Comparison of ENCODE assay signal across 20 cellular contexts in the genomic region with DNA sequence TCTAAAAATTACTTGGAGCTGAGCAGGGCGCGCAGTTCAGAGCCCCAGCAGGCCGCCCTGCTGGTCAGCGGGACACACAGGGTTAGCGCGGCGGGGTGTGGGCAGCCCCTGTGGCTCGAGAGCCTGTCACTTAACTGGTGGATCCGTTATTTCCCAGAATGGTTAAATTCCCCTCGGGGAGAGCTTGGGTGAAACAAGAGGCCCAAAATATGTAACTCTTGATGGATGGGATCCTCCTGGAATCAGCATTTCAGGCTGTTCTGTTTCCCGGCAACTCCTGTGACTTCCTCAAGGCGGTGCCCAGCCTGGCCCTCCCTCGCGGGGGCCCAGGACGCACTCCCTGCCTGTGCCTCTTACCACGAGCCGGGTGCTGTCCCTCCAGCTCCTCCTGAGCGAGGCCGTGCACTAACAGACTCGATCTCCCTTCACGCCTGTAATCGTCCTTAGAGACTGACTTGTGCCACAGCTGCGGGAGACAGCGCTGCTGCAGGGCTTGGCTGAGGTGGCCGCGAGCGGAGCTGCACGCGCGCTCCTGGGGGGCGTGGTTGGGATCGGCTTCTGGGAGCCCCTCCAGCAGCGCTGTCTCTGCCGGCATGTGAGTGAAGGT. TPM values are rescaled to one million over a fixed set of nuclear protein-coding genes. Genes with fewer than 3 reads are reported as not detected.
DNase-seq lines count a peak whose midpoint lies in the region; ATAC-seq and TF ChIP-seq lines count a peak whose summit lies in the region.
"Had no signal": no experiment of that assay in that cellular context is flagged by ENCODE, and none has a peak within 500 bp of the region (broad histone marks: within the 10 kb centered on the region; RNA-seq: fewer than 3 reads in every experiment).

No MANE protein-coding gene starts in this region.

- H3K4me3 Mint-ChIP-seq in WTC11 (no peak overlapping the region), mesothelial cell of epicardium (no peak overlapping the region), MCF 10A (ENCODE audit: unreplicated experiment) (no peak overlapping the region)
- H3K4me3 Mint-ChIP-seq: activated CD4-positive, alpha-beta memory T cell treated with anti-CD3 and anti-CD28 coated beads for 36 hours; activated T-cell treated with anti-CD3 and anti-CD28 coated beads, Interleukin-2, amount 50 U/mL, for 4 hours had no signal

- peaks cover 14% of the 10 kb centered on the region for H3K4me1 Mint-ChIP-seq in WTC11
- H3K4me1 Mint-ChIP-seq in mesothelial cell of epicardium = peaks cover 26% of the 10 kb centered on the region
- H3K4me1 Mint-ChIP-seq in MCF 10A (ENCODE audit: insufficient read depth, unreplicated experiment) = peaks cover 8% of the 10 kb centered on the region

- H3K27me3 Mint-ChIP-seq in WTC11 (ENCODE audit: low read depth) (no peaks in the 10 kb centered on the region), mesothelial cell of epicardium (ENCODE audit: low read depth) (no peaks in the 10 kb centered on the region), MCF 10A (ENCODE audit: insufficient read depth, unreplicated experiment) (no peaks in the 10 kb centered on the region)
- H3K27me3 Mint-ChIP-seq: activated CD4-positive, alpha-beta memory T cell treated with anti-CD3 and anti-CD28 coated beads for 36 hours had no signal

- H3K27me3 ChIP-seq in HCT116 (ENCODE audit: insufficient read depth, low read length) (no peaks in the 10 kb centered on the region), esophagus squamous epithelium (no peaks in the 10 kb centered on the region)
- H3K27me3 ChIP-seq: heart left ventricle, stomach, uterus had no signal

- H3K9me3 Mint-ChIP-seq in WTC11 (no peaks in the 10 kb centered on the region), mesothelial cell of epicardium (no peaks in the 10 kb centered on the region), MCF 10A (ENCODE audit: unreplicated experiment) (no peaks in the 10 kb centered on the region)
- H3K9me3 Mint-ChIP-seq: activated CD4-positive, alpha-beta memory T cell treated with anti-CD3 and anti-CD28 coated beads for 36 hours; activated T-cell treated with anti-CD3 and anti-CD28 coated beads, Interleukin-2, amount 50 U/mL, for 4 hours; CD8-positive, alpha-beta memory T cell had no signal

- H3K4me1 ChIP-seq in HCT116 (ENCODE audit: control insufficient read depth in 1 of 2, insufficient read depth in 2 of 2, low read length in 2 of 2) = no peaks in the 10 kb centered on the region
- peaks cover 15 to 53% (median 16%) of the 10 kb centered on the region in 3 donors for H3K4me1 ChIP-seq in esophagus squamous epithelium

- H3K27ac ChIP-seq in HCT116 (ENCODE audit: low read depth, low read length) (no peak overlapping the region; the same call in 1 of the 2 replicates), esophagus squamous epithelium (no peak overlapping the region)
- H3K27ac ChIP-seq: heart left ventricle, stomach, uterus had no signal

- H3K36me3 Mint-ChIP-seq in WTC11 (peaks cover 60% of the 10 kb centered on the region), mesothelial cell of epicardium (peaks cover 22% of the 10 kb centered on the region), MCF 10A (ENCODE audit: insufficient read depth, unreplicated experiment) (peaks cover 82% of the 10 kb centered on the region)

- H3K9me3 ChIP-seq in HCT116 (ENCODE audit: control insufficient read depth in 1 of 2, insufficient read depth in 1 of 2, low read depth in 1 of 2, low read length in 2 of 2) = no peaks in the 10 kb centered on the region
- no peaks in the 10 kb centered on the region for H3K9me3 ChIP-seq in esophagus squamous epithelium
- H3K9me3 ChIP-seq: heart left ventricle, stomach, uterus had no signal

- peaks cover 43% of the 10 kb centered on the region; the same call in 1 of the 2 replicates for H4K20me1 ChIP-seq in HCT116 (ENCODE audit: insufficient read depth)

- TF ChIP-seq RAD21 in HCT116 (IDR thresholded peaks at IDR 0.05; ENCODE audit: low read depth) = no peak

- ATAC-seq in HCT116 = no peak
- ATAC-seq in WTC11 = no peak
- no peak for ATAC-seq in Right ventricle myocardium inferior
- ATAC-seq: heart left ventricle, Panc1, right cardiac atrium had no signal

- peaks cover 66 to 93% of the 10 kb centered on the region in 2 experiments; a peak in 3 of 4 replicates for H3K36me3 ChIP-seq in HCT116 (ENCODE audit: control insufficient read depth in 1 of 2, insufficient read depth in 2 of 2, low read length in 2 of 2)
- H3K36me3 ChIP-seq in esophagus squamous epithelium = peaks cover 68 to 99% (median 81%) of the 10 kb centered on the region in 3 donors
- H3K36me3 ChIP-seq: uterus had no signal

- H3K79me2 ChIP-seq in HCT116 (ENCODE audit: insufficient read depth, low read length) = peaks cover 96% of the 10 kb centered on the region

- CTCF ChIA-PET in HCT116 (lab: Charles Lee) = no interaction called here
- CTCF ChIA-PET in WTC11 (lab: Charles Lee) = interaction anchor here (1.4 kb wide), 1 partner anchor 34 kb away, joined by 3 read pairs; no protein-coding TSS in a partner anchor
- CTCF ChIA-PET in MCF 10A (lab: Yijun Ruan, JAX) = interaction anchor here (0.6 kb wide), 1 partner anchor 90 kb away, joined by 3 read pairs; no protein-coding TSS in a partner anchor

- TF ChIP-seq POLR2A in HCT116 (IDR thresholded peaks at IDR 0.05; ENCODE audit: borderline replicate concordance, extremely low read depth, insufficient read depth, insufficient read length) (no peak), esophagus squamous epithelium (IDR thresholded peaks at IDR 0.05) (no peak)

- DNase-seq in 8988T (peak; percentile 78), HCT116 (ENCODE audit: low read depth, low spot score) (no peak), WTC11 (ENCODE audit: low spot score) (no peak), mesothelial cell of epicardium (ENCODE audit: low spot score in 2 of 2, unreplicated experiment in 2 of 2) (no peak), esophagus squamous epithelium (lab: John Stamatoyannopoulos, UW) (no peak), Right ventricle myocardium inferior (ENCODE audit: missing footprints) (no peak), MCF 10A (ENCODE audit: unreplicated experiment) (no peak), SIG-M5 (lab: John Stamatoyannopoulos, UW) (no peak)
- DNase-seq: activated CD4-positive, alpha-beta memory T cell treated with anti-CD3 and anti-CD28 coated beads for 36 hours; activated T-cell treated with anti-CD3 and anti-CD28 coated beads, Interleukin-2, amount 50 U/mL, for 4 hours; CD8-positive, alpha-beta memory T cell; mammary epithelial cell; NCI-H1417; NCI-H748 treated with DMSO at 0.1 percent for 48 hours; stomach; uterus had no signal

- WGBS in esophagus squamous epithelium, 2 donors = 79 to 84% methylated on average over 9 to 13 of the region's 34 CpGs

- intact Hi-C loops in HCT116 (cut with micrococcal nuclease) (no loop called here), esophagus squamous epithelium (cut with DNase I) (no loop called here), Right ventricle myocardium inferior (cut with DNase I) (no loop called here), MCF 10A (cut with micrococcal nuclease) (no loop called here)

- RAD21 ChIA-PET in HCT116 (lab: Charles Lee; ENCODE audit: low non-redundant PET in 1 of 2, low total read pairs in 2 of 2, uncharacterized antibody in 2 of 2, unreplicated experiment in 2 of 2) = no interaction called here

- H2AFZ ChIP-seq in HCT116 (ENCODE audit: low read depth, low read length, poor library complexity, severe bottlenecking) = no peak overlapping the region

- no peaks in the 10 kb centered on the region for H3K9me2 ChIP-seq in HCT116 (ENCODE audit: insufficient read depth)

- H3K9ac ChIP-seq in HCT116 (ENCODE audit: low read length) = no peak overlapping the region

- TF ChIP-seq CTCF in HCT116 (IDR thresholded peaks at IDR 0.05 in 2 of 3, conservative IDR thresholded peaks at IDR 0.05 in 1 of 3; ENCODE audit: borderline replicate concordance in 1 of 3, insufficient read depth in 1 of 3, low read depth in 2 of 3, low read length in 2 of 3) (peak in 2 of 3 experiments; percentile 4 to 20; a peak in 2 of 6 replicates), WTC11 (IDR thresholded peaks at IDR 0.05) (no peak), mesothelial cell of epicardium (IDR thresholded peaks at IDR 0.05; ENCODE audit: unreplicated experiment) (peak; percentile 18), esophagus squamous epithelium (IDR thresholded peaks at IDR 0.05) (no peak), MCF 10A (IDR thresholded peaks at IDR 0.05; ENCODE audit: unreplicated experiment) (no peak)

- H3K27ac Mint-ChIP-seq in WTC11 (peak overlapping the region; percentile 57; the same call in 1 of the 2 replicates), mesothelial cell of epicardium (peak overlapping the region; percentile 85), MCF 10A (ENCODE audit: low read depth, unreplicated experiment) (no peak overlapping the region)
- H3K27ac Mint-ChIP-seq: activated CD4-positive, alpha-beta memory T cell treated with anti-CD3 and anti-CD28 coated beads for 36 hours had no signal

- H3K4me2 ChIP-seq in HCT116 (ENCODE audit: low read length) = no peak overlapping the region

- no peak overlapping the region for H3K4me3 ChIP-seq in HCT116 (replicated peaks in 1 of 2; ENCODE audit: low read depth in 1 of 2, low read length in 2 of 2)
- H3K4me3 ChIP-seq in esophagus squamous epithelium = no peak overlapping the region
- H3K4me3 ChIP-seq: heart left ventricle, stomach, uterus had no signal

- BruUV-seq in HCT116 (replicated peaks; lab: Mats Ljungman, UMichigan) = no TSS peak
- no TSS peak for BruUV-seq in MCF 10A (replicated peaks; lab: Mats Ljungman, UMichigan)

- POLR2A ChIA-PET in HCT116 (lab: Charles Lee) = no interaction called here
- POLR2A ChIA-PET in WTC11 (lab: Charles Lee) = no interaction called here
- POLR2A ChIA-PET in MCF 10A (lab: Yijun Ruan, JAX) = interaction anchor here (0.5 to 1.5 kb wide), 2 partner anchors 9 kb away, joined by 3 read pairs; no protein-coding TSS in a partner anchor

RNA-seq across cellular contexts. Expression of gene PTBP1, which starts 9.7 kb away (rescaled TPM):
- total RNA-seq in HCT116 (2021; ENCODE audit: unreplicated experiment) = 676 TPM
- 538 and 711 TPM in 2 replicates for polyA plus RNA-seq in HCT116 (2012)
- 663 to 692 TPM (median 680 TPM) in 3 replicates for total RNA-seq in WTC11 (2021)
- 447 to 482 TPM (median 459 TPM) in 3 replicates for total RNA-seq in mesothelial cell of epicardium
- 100 to 1,000 TPM; 139 to 167 (median 156) TPM for total RNA-seq in esophagus squamous epithelium
- 67.6 TPM for total RNA-seq in Right ventricle myocardium inferior
- 348 and 431 TPM in 2 replicates for total RNA-seq in MCF 10A (2022)

RNA-seq across cellular contexts. Expression of gene PLPPR3, which starts 14.8 kb away (rescaled TPM):
- total RNA-seq in HCT116 (2021; ENCODE audit: unreplicated experiment) (0.27 TPM), WTC11 (2021) (60.6 to 86.8 TPM (median 83.9 TPM) in 3 replicates), mesothelial cell of epicardium (140 to 162 TPM (median 152 TPM) in 3 replicates), esophagus squamous epithelium (not detected), Right ventricle myocardium inferior (not detected), MCF 10A (2022) (not detected in 2 replicates)
- 0.05 and 0.10 TPM in 2 replicates for polyA plus RNA-seq in HCT116 (2012)
- total RNA-seq: activated CD4-positive, alpha-beta memory T cell treated with anti-CD3 and anti-CD28 coated beads for 36 hours; CD8-positive, alpha-beta memory T cell; right cardiac atrium had no signal
- polyA plus RNA-seq: CD8-positive, alpha-beta memory T cell; heart left ventricle; mammary epithelial cell had no signal

RNA-seq across cellular contexts. Expression of gene AZU1, which starts 20.7 kb away (rescaled TPM):
- total RNA-seq in HCT116 (2021; ENCODE audit: unreplicated experiment) (not detected), WTC11 (2021) (1.2 to 3.3 TPM (median 2.5 TPM) in 3 replicates), mesothelial cell of epicardium (6.4 to 7.1 TPM (median 6.7 TPM) in 3 replicates), esophagus squamous epithelium (not detected), Right ventricle myocardium inferior (not detected), MCF 10A (2022) (not detected in 2 replicates)
- polyA plus RNA-seq in HCT116 (2012) = 0.05 and 0.10 TPM in 2 replicates
- total RNA-seq: activated CD4-positive, alpha-beta memory T cell treated with anti-CD3 and anti-CD28 coated beads for 36 hours; activated T-cell treated with anti-CD3 and anti-CD28 coated beads, Interleukin-2, amount 50 U/mL, for 4 hours; CD8-positive, alpha-beta memory T cell; mammary epithelial cell; right cardiac atrium had no signal
- polyA plus RNA-seq: CD8-positive, alpha-beta memory T cell; mammary epithelial cell had no signal

RNA-seq across cellular contexts. Expression of gene PRTN3, which starts 33.9 kb away (rescaled TPM):
- total RNA-seq in HCT116 (2021; ENCODE audit: unreplicated experiment) = 2.7 TPM
- polyA plus RNA-seq in HCT116 (2012) = 4.0 and 4.5 TPM in 2 replicates
- total RNA-seq in WTC11 (2021) = 0.53 to 0.82 TPM (median 0.61 TPM) in 3 replicates
- total RNA-seq in mesothelial cell of epicardium = 0.23 TPM in 1 of 3 replicates, not detected in the others
- not detected for total RNA-seq in esophagus squamous epithelium
- not detected for total RNA-seq in Right ventricle myocardium inferior
- not detected in 2 replicates for total RNA-seq in MCF 10A (2022)
- total RNA-seq: activated CD4-positive, alpha-beta memory T cell treated with anti-CD3 and anti-CD28 coated beads for 36 hours; activated T-cell treated with anti-CD3 and anti-CD28 coated beads, Interleukin-2, amount 50 U/mL, for 4 hours; CD8-positive, alpha-beta memory T cell; mammary epithelial cell; right cardiac atrium had no signal
- polyA plus RNA-seq: AG04450; CD8-positive, alpha-beta memory T cell; mammary epithelial cell; right cardiac atrium had no signal

RNA-seq across cellular contexts. Expression of gene ELANE, which starts 45.2 kb away (rescaled TPM):
- total RNA-seq in HCT116 (2021; ENCODE audit: unreplicated experiment) (not detected), WTC11 (2021) (not detected in 3 replicates), mesothelial cell of epicardium (not detected in 3 replicates), esophagus squamous epithelium (under 1 TPM in 1 of 4 donors, not detected in 3; 0.95 TPM), Right ventricle myocardium inferior (1.6 TPM), MCF 10A (2022) (not detected in 2 replicates)
- not detected in 2 replicates for polyA plus RNA-seq in HCT116 (2012)
- total RNA-seq: activated CD4-positive, alpha-beta memory T cell treated with anti-CD3 and anti-CD28 coated beads for 36 hours; activated T-cell treated with anti-CD3 and anti-CD28 coated beads, Interleukin-2, amount 50 U/mL, for 4 hours; CD8-positive, alpha-beta memory T cell; mammary epithelial cell had no signal
- polyA plus RNA-seq: AG04450; CD8-positive, alpha-beta memory T cell; mammary epithelial cell had no signal

Comparison
In these comparisons a context has a peak if more than half of its experiments do, and no peak if none do; other contexts are left out.
1. CTCF ChIP-seq: peak in HCT116 (2 of 3) and mesothelial cell of epicardium (single experiment); none in WTC11 (single experiment), esophagus squamous epithelium (0 of 6) and MCF 10A (single experiment).
2. RNA of gene PLPPR3, which starts 14.8 kb away (total RNA-seq): 140 to 162 TPM in mesothelial cell of epicardium and 60.6 to 86.8 TPM in WTC11; 0.27 TPM in HCT116 (single experiment), not detected in esophagus squamous epithelium, not detected in Right ventricle myocardium inferior (single experiment) and not detected in MCF 10A; every median in the first group is over 10 times any median in the second.